1 cellular context compared by ENCODE assay signal in genomic region chr12:13000935-13001724, GRCh38.
A peak's percentile ranks its signal among the peaks of the same experiment; 100 is the strongest.
TF ChIP-seq lines count a peak whose summit lies in the region.

No MANE protein-coding gene starts in this region.

TF ChIP-seq in H1, 55 proteins besides CTCF, POLR2A, EP300 and RAD21:
- TF ChIP-seq RBBP5 (IDR thresholded peaks at IDR 0.05; ENCODE audit: borderline replicate concordance, low read depth, low read length): peak; percentile 23; the same call in 1 of the 2 replicates
- no peak for TF ChIP-seq TCF12 (IDR thresholded peaks at IDR 0.05; ENCODE audit: low read depth, low read length)
- TF ChIP-seq PHF8 (conservative IDR thresholded peaks at IDR 0.05; ENCODE audit: low read depth, low read length): 0 out of 2 replicates have a peak, but pooled peaks have one; percentile 2
- peak; percentile 62 for TF ChIP-seq ASH2L (IDR thresholded peaks at IDR 0.05; ENCODE audit: low read length)
- no peak for TF ChIP-seq GTF2F1 (IDR thresholded peaks at IDR 0.05; ENCODE audit: borderline replicate concordance, low read depth, low read length)
- no peak for TF ChIP-seq CHD7 (IDR thresholded peaks at IDR 0.05; ENCODE audit: insufficient replicate concordance, low read length)
- TF ChIP-seq TAF1 (IDR thresholded peaks at IDR 0.05; ENCODE audit: low read depth, low read length): 0 out of 2 replicates have a peak, but pooled peaks have one; percentile 27
